ENCODE assay signal across 10 cellular contexts in the genomic region with DNA sequence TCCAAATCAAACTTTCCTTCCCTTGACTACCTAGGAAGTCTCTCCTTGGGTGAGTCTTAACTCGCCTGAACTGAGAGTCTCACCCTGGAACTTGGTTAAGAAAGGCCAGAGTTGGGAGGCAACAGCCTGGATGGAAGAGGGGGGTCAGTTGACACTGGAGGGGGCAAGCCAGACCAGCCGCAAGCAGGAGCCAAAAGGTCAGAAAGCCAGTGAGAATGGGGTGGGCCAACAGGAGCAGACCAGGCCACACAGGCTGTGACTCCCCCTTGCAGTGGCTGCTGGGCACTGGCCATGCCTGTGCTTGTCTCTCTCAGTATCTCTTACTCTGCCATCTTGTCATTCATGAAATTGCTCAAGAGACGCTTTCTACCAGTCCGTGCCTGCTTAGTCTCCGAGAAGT. TPM values are rescaled to one million over a fixed set of nuclear protein-coding genes. Genes with fewer than 3 reads are reported as not detected.
DNase-seq lines count a peak whose midpoint lies in the region; ATAC-seq and TF ChIP-seq lines count a peak whose summit lies in the region.
"Had no signal": no experiment of that assay in that cellular context is flagged by ENCODE, and none has a peak within 500 bp of the region (broad histone marks: within the 10 kb centered on the region; RNA-seq: fewer than 3 reads in every experiment).

No MANE protein-coding gene starts in this region.

- H3K27ac Mint-ChIP-seq in CD8-positive, alpha-beta memory T cell, result peak overlapping the region in 7 of 8 donors; percentile 30 to 93 (median 83)
- H3K27ac Mint-ChIP-seq in activated B cell treated with CpG ODN at 0.5 μM for 24 hours, result peak overlapping the region; percentile 19
- peak overlapping the region; percentile 54 for H3K27ac Mint-ChIP-seq in stimulated activated effector memory CD8-positive, alpha-beta T cell treated with anti-CD3 and anti-CD28 coated beads, Interleukin-12 subunit alpha, Interleukin-12 subunit beta, amount 100 ng/mL, for 72 hours

- H3K27ac ChIP-seq in CD8-positive, alpha-beta memory T cell (ENCODE audit: low read depth, low read length), result no peak overlapping the region
- peak overlapping the region; percentile 36 to 83 (median 80) for H3K27ac ChIP-seq in esophagus squamous epithelium

- H3K4me3 ChIP-seq in CD8-positive, alpha-beta memory T cell (ENCODE audit: low read length), result no peak overlapping the region
- H3K4me3 ChIP-seq in esophagus squamous epithelium (no peak overlapping the region), MG63 (no peak overlapping the region)
- H3K4me3 ChIP-seq: K562 had no signal

- CTCF ChIA-PET in CD8-positive, alpha-beta memory T cell (lab: Charles Lee), result no interaction called here
- CTCF ChIA-PET in activated B cell treated with CpG ODN at 0.5 μM for 24 hours (lab: Charles Lee), result no interaction called here

- H3K27me3 ChIP-seq in CD8-positive, alpha-beta memory T cell (ENCODE audit: insufficient read depth, low read length, poor library complexity, severe bottlenecking), result no peaks in the 10 kb centered on the region
- no peaks in the 10 kb centered on the region for H3K27me3 ChIP-seq in esophagus squamous epithelium
- no peaks in the 10 kb centered on the region for H3K27me3 ChIP-seq in MG63

- no peaks in the 10 kb centered on the region for H3K9me3 Mint-ChIP-seq in CD8-positive, alpha-beta memory T cell
- H3K9me3 Mint-ChIP-seq in activated B cell treated with CpG ODN at 0.5 μM for 24 hours, result no peaks in the 10 kb centered on the region
- no peaks in the 10 kb centered on the region for H3K9me3 Mint-ChIP-seq in stimulated activated effector memory CD8-positive, alpha-beta T cell treated with anti-CD3 and anti-CD28 coated beads, Interleukin-12 subunit alpha, Interleukin-12 subunit beta, amount 100 ng/mL, for 72 hours

- peaks cover 0 to 13% (median 7%) of the 10 kb centered on the region in 3 donors for H3K36me3 Mint-ChIP-seq in CD8-positive, alpha-beta memory T cell
- peaks cover 17% of the 10 kb centered on the region for H3K36me3 Mint-ChIP-seq in activated B cell treated with CpG ODN at 0.5 μM for 24 hours (ENCODE audit: low read depth)
- peaks cover 4% of the 10 kb centered on the region for H3K36me3 Mint-ChIP-seq in stimulated activated effector memory CD8-positive, alpha-beta T cell treated with anti-CD3 and anti-CD28 coated beads, Interleukin-12 subunit alpha, Interleukin-12 subunit beta, amount 100 ng/mL, for 72 hours

- H3K4me1 ChIP-seq in CD8-positive, alpha-beta memory T cell (ENCODE audit: insufficient read depth, low read length), result peaks cover 84% of the 10 kb centered on the region
- H3K4me1 ChIP-seq in esophagus squamous epithelium, result peaks cover 20 to 76% (median 57%) of the 10 kb centered on the region in 3 donors

- TF ChIP-seq CTCF in activated B cell treated with CpG ODN at 0.5 μM for 24 hours (IDR thresholded peaks at IDR 0.05) (no peak), esophagus squamous epithelium (IDR thresholded peaks at IDR 0.05) (no peak)

- POLR2A ChIA-PET in CD8-positive, alpha-beta memory T cell (lab: Charles Lee), result no interaction called here
- POLR2A ChIA-PET in activated B cell treated with CpG ODN at 0.5 μM for 24 hours (lab: Charles Lee), result interaction anchor here (2.0 to 2.2 kb wide), 2 partner anchors 19 to 32 kb away, joined by 5 to 9 read pairs; a partner anchor contains a TSS

- WGBS in esophagus squamous epithelium, 2 donors, result 68 to 90% methylated on average over 4 of the region's 5 CpGs

- H3K4me1 Mint-ChIP-seq in CD8-positive, alpha-beta memory T cell, result peaks cover 67 to 92% (median 87%) of the 10 kb centered on the region in 3 donors
- peaks cover 86% of the 10 kb centered on the region for H3K4me1 Mint-ChIP-seq in activated B cell treated with CpG ODN at 0.5 μM for 24 hours
- peaks cover 66% of the 10 kb centered on the region for H3K4me1 Mint-ChIP-seq in stimulated activated effector memory CD8-positive, alpha-beta T cell treated with anti-CD3 and anti-CD28 coated beads, Interleukin-12 subunit alpha, Interleukin-12 subunit beta, amount 100 ng/mL, for 72 hours

- ATAC-seq in activated B cell treated with CpG ODN at 0.5 μM for 24 hours (ENCODE audit: low read depth) (no peak), GM18907 (IDR thresholded peaks at IDR 0.05; ENCODE audit: unreplicated experiment) (no peak)
- no peak for ATAC-seq in stimulated activated effector memory CD8-positive, alpha-beta T cell treated with anti-CD3 and anti-CD28 coated beads, Interleukin-12 subunit alpha, Interleukin-12 subunit beta, amount 100 ng/mL, for 72 hours
- ATAC-seq: K562 had no signal

- no peak for TF ChIP-seq POLR2A in esophagus squamous epithelium (IDR thresholded peaks at IDR 0.05)

- no peak for DNase-seq in CD8-positive, alpha-beta memory T cell
- DNase-seq in activated B cell treated with CpG ODN at 0.5 μM for 24 hours (no peak), esophagus squamous epithelium (lab: John Stamatoyannopoulos, UW) (no peak), MG63 (no peak), HuH-7 (ENCODE audit: low spot score) (no peak)
- DNase-seq in stimulated activated effector memory CD8-positive, alpha-beta T cell treated with anti-CD3 and anti-CD28 coated beads, Interleukin-12 subunit alpha, Interleukin-12 subunit beta, amount 100 ng/mL, for 72 hours (ENCODE audit: low spot score in 2 of 2), result no peak
- DNase-seq: cortex of kidney, NCI-H187 had no signal

- intact Hi-C loops in activated B cell treated with CpG ODN at 0.5 μM for 24 hours (cut with micrococcal nuclease), result loop anchor here (1.0 kb wide), 1 partner anchor 8 kb away; no protein-coding TSS in a partner anchor
- intact Hi-C loops in esophagus squamous epithelium (cut with DNase I), result no loop called here

- H3K4me3 Mint-ChIP-seq in CD8-positive, alpha-beta memory T cell, result peak overlapping the region in 4 of 7 donors; percentile 4 to 72 (median 20)
- no peak overlapping the region for H3K4me3 Mint-ChIP-seq in activated B cell treated with CpG ODN at 0.5 μM for 24 hours
- no peak overlapping the region for H3K4me3 Mint-ChIP-seq in stimulated activated effector memory CD8-positive, alpha-beta T cell treated with anti-CD3 and anti-CD28 coated beads, Interleukin-12 subunit alpha, Interleukin-12 subunit beta, amount 100 ng/mL, for 72 hours

- H3K27me3 Mint-ChIP-seq in CD8-positive, alpha-beta memory T cell, result peaks cover 0 to 1% of the 10 kb centered on the region in 2 donors
- H3K27me3 Mint-ChIP-seq in activated B cell treated with CpG ODN at 0.5 μM for 24 hours, result no peaks in the 10 kb centered on the region

- no peaks in the 10 kb centered on the region for H3K9me3 ChIP-seq in CD8-positive, alpha-beta memory T cell (ENCODE audit: low read length)
- H3K9me3 ChIP-seq in esophagus squamous epithelium (no peaks in the 10 kb centered on the region), MG63 (peaks cover 6% of the 10 kb centered on the region)

- H3K36me3 ChIP-seq in CD8-positive, alpha-beta memory T cell (ENCODE audit: insufficient read depth, low read length), result no peaks in the 10 kb centered on the region
- peaks cover 0 to 4% (median 0%) of the 10 kb centered on the region in 3 donors for H3K36me3 ChIP-seq in esophagus squamous epithelium
- peaks cover 4% of the 10 kb centered on the region; the same call in 1 of the 2 replicates for H3K36me3 ChIP-seq in MG63

RNA-seq across cellular contexts. Expression of a gene that starts 32.9 kb away (rescaled TPM):
- 10 to 100 TPM; 25.5 to 26.7 TPM for total RNA-seq in CD8-positive, alpha-beta memory T cell
- 34.2 TPM for polyA plus RNA-seq in CD8-positive, alpha-beta memory T cell
- 54.7 and 65.0 TPM in 2 replicates for total RNA-seq in activated B cell treated with CpG ODN at 0.5 μM for 24 hours
- total RNA-seq in esophagus squamous epithelium, result 10 to 100 TPM; 10.0 to 33.0 (median 13.3) TPM
- total RNA-seq in MG63 (2014; rRNA removed; shearing (Covaris generic); ENCODE audit: low replicate concordance), result 3.8 and 5.6 TPM in 2 replicates

Comparison
In these comparisons a context has a peak if more than half of its experiments do, and no peak if none do; other contexts are left out.
1. H3K27ac Mint-ChIP-seq: peak in every context shown above with its lines; median percentile 83 in CD8-positive, alpha-beta memory T cell; 54 in stimulated activated effector memory CD8-positive, alpha-beta T cell treated with anti-CD3 and anti-CD28 coated beads, Interleukin-12 subunit alpha, Interleukin-12 subunit beta, amount 100 ng/mL, for 72 hours; 19 in activated B cell treated with CpG ODN at 0.5 μM for 24 hours.
2. H3K4me3 Mint-ChIP-seq: peak in CD8-positive, alpha-beta memory T cell (4 of 7); none in activated B cell treated with CpG ODN at 0.5 μM for 24 hours (single experiment) and stimulated activated effector memory CD8-positive, alpha-beta T cell treated with anti-CD3 and anti-CD28 coated beads, Interleukin-12 subunit alpha, Interleukin-12 subunit beta, amount 100 ng/mL, for 72 hours (single experiment).